Comparison of ENCODE assay signal across 15 cellular contexts in the genomic region with DNA sequence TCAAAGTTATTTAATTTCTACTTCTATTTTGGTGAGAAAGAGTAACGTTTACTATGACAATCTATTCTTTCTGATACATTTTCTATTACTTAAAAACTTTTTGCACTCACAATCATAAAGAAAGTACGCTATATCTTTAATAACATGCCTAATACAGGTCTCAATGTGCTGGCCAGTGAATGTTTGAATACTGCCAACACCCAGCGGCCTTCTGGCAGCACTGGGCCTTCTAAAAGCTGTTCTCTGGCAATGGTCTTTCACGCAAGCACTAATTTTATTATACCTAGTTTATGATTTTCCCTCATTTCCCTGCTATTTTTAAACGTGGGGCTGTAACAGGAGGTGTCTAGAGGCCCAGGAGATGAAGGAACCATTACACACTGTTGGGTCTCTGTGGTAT.
"Had no signal": no experiment of that assay in that cellular context is flagged by ENCODE, and none has a peak within 500 bp of the region (broad histone marks: within the 10 kb centered on the region; RNA-seq: fewer than 3 reads in every experiment).

No MANE protein-coding gene starts in this region.

- H3K27me3 ChIP-seq: esophagus squamous epithelium, hepatocyte, left lung, thyroid gland had no signal

- H3K27ac ChIP-seq: esophagus squamous epithelium, hepatocyte, left lung, thyroid gland had no signal

- H3K4me3 ChIP-seq: esophagus squamous epithelium, hepatocyte, left lung, thyroid gland had no signal

- ATAC-seq: left lung, natural killer cell had no signal

- H3K9me3 ChIP-seq: esophagus squamous epithelium, left lung, thyroid gland had no signal

- H3K36me3 ChIP-seq: esophagus squamous epithelium, left lung, thyroid gland had no signal

- DNase-seq: activated CD4-positive, alpha-beta T cell treated with anti-CD3 and anti-CD28 coated beads for 1 hour; activated gamma-delta T cell treated with Interleukin-2 at 50 U/mL for 16 hours; activated T-cell treated with anti-CD3 and anti-CD28 coated beads, Interleukin-2, amount 50 U/mL, for 1 hour; cortex of kidney; endodermal cell; esophagus squamous epithelium; immature natural killer cell; left lung; midbrain; natural killer cell; stimulated activated CD4-positive, alpha-beta T cell treated with anti-CD3 and anti-CD28 coated beads, Interleukin-4, amount 100 ng/mL, for 24 hours; stimulated activated naive CD4-positive, alpha-beta T cell treated with Interleukin-2 at 50 U/mL for 16 hours; T-helper 9 cell had no signal

- H3K4me1 ChIP-seq: left lung had no signal
